In the genomic region with DNA sequence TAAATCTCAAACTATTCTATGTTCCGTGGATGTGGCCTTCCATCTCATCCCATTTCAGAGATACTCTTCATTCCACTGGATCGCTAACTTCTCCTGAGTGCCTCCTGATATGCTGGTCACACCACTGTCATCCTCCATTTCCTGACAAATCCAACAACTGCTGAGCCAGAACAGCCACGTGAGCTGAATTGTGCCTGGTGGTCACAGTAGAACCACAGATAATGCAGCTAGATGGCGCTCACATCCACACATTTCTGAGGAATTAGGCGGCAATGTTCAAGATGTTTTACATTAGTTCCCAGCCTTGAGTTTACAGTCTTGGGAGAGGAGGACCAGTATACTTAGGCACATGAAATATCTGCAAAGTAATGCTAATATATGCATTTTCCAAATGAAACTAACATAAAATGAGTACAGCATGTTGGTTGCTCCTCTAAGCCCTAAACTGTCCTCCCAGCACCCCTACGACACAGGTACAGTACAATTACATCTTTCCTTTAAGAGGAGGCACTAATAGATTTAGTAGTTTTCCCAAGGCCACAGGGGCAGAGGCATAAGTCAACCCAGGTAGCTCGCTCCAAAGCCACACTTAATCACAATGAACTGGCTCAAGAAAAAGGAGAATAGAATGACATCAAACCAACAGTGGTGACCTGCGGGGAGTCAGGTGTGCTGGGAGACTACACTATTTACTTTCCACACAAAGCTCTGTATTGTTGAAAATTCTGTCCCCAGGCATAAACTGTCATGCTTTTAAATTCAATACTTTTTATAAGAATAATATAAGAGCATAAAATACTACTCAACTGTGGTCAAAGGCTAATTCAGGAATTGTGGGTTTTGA, we compare ENCODE assay signal across 8 cellular contexts.
DNase-seq lines count a peak whose midpoint lies in the region; ATAC-seq, FAIRE-seq and TF ChIP-seq lines count a peak whose summit lies in the region.

No MANE protein-coding gene starts in this region.

- no peaks in the 10 kb centered on the region for H3K9me3 ChIP-seq in body of pancreas
- H3K9me3 ChIP-seq in iPS DF 6.9 (ENCODE audit: control insufficient read depth, insufficient read depth, low read length) = no peaks in the 10 kb centered on the region
- H3K9me3 ChIP-seq in spleen = no peaks in the 10 kb centered on the region

- H3K4me1 ChIP-seq in body of pancreas = no peaks in the 10 kb centered on the region
- 0 out of 2 replicates have a peak, but pooled peaks cover 1% of the 10 kb centered on the region for H3K4me1 ChIP-seq in iPS DF 6.9 (ENCODE audit: control insufficient read depth, insufficient read depth, low read length)
- peaks cover 0 to 20% (median 3%) of the 10 kb centered on the region in 6 donors for H3K4me1 ChIP-seq in spleen

- no peaks in the 10 kb centered on the region for H3K27me3 ChIP-seq in body of pancreas
- no peaks in the 10 kb centered on the region for H3K27me3 ChIP-seq in iPS DF 6.9 (ENCODE audit: control insufficient read depth, insufficient read depth, low read length)
- peaks cover 0 to 7% (median 0%) of the 10 kb centered on the region in 7 donors for H3K27me3 ChIP-seq in spleen (replicated peaks in 1 of 7)

- WGBS in body of pancreas, 2 donors = 25 to 28% methylated on average over 8 of the region's 8 CpGs
- no CpG with 5 or more reads among the region's 8 CpGs for WGBS in iPS DF 6.9 (ENCODE audit: insufficient coverage, insufficient read length)
- 36 to 42% (median 37%) methylated on average over 8 of the region's 8 CpGs for WGBS in spleen, 5 donors

- intact Hi-C loops in body of pancreas (cut with DNase I) (loop anchor here (5.0 kb wide), 1 partner anchor 297 kb away; a partner anchor contains a TSS), spleen (cut with DNase I; ENCODE audit: low total_unique reads) (loop anchor here (5.0 kb wide), 1 partner anchor 287 kb away; no protein-coding TSS in a partner anchor)

- ATAC-seq in body of pancreas (peak; percentile 81), GM21390 (IDR thresholded peaks at IDR 0.05; ENCODE audit: unreplicated experiment) (no peak)

- DNase-seq in DMS114 treated with DMSO at 0.1 percent for 48 hours (lab: John Stamatoyannopoulos, UW; ENCODE audit: unreplicated experiment) = peak; percentile 69
- DNase-seq in H54 (ENCODE audit: insufficient read length, low spot score) = peak; percentile 19
- DNase-seq in NCI-H146 treated with DMSO at 0.1 percent for 48 hours (lab: John Stamatoyannopoulos, UW; ENCODE audit: unreplicated experiment) = peak; percentile 97
- peak; percentile 21 for DNase-seq in T-helper 9 cell
- peak; percentile 76 to 86 (median 80) for DNase-seq in body of pancreas
- peak; percentile 72 for DNase-seq in iPS DF 6.9 (ENCODE audit: low read depth, low spot score)
- no peak for DNase-seq in spleen

- TF ChIP-seq CTCF in body of pancreas (IDR thresholded peaks at IDR 0.05) (peak; percentile 54 to 91 (median 86)), spleen (IDR thresholded peaks at IDR 0.05 in 8 of 11, conservative IDR thresholded peaks at IDR 0.05 in 3 of 11) (peak; percentile 55 to 89 (median 79))

- FAIRE-seq in H54 (lab: Jason Lieb, UNC) = peak; percentile 79

- no peaks in the 10 kb centered on the region for H3K36me3 ChIP-seq in body of pancreas (replicated peaks in 1 of 2; ENCODE audit: insufficient read depth in 1 of 2, low read depth in 2 of 2)
- no peaks in the 10 kb centered on the region for H3K36me3 ChIP-seq in iPS DF 6.9 (ENCODE audit: control insufficient read depth, insufficient read depth, low read length)
- no peaks in the 10 kb centered on the region for H3K36me3 ChIP-seq in spleen

- H3K27ac ChIP-seq in body of pancreas (no peak overlapping the region), iPS DF 6.9 (ENCODE audit: low read length) (no peak overlapping the region), spleen (peak overlapping the region in 1 of 8 donors; percentile 24)

- TF ChIP-seq POLR2A in H54 (IDR thresholded peaks at IDR 0.05; ENCODE audit: low read depth, low read length) (no peak), body of pancreas (IDR thresholded peaks at IDR 0.05) (no peak), spleen (IDR thresholded peaks at IDR 0.05) (no peak)

- H3K4me3 ChIP-seq in body of pancreas (no peak overlapping the region), iPS DF 6.9 (ENCODE audit: low read length) (no peak overlapping the region), spleen (no peak overlapping the region)
